28 cellular contexts compared by ENCODE assay signal in genomic region chr9:131874447-131874846, GRCh38.
DNase-seq lines count a peak whose midpoint lies in the region; TF ChIP-seq lines count a peak whose summit lies in the region.
"Had no signal": no experiment of that assay in that cellular context is flagged by ENCODE, and none has a peak within 500 bp of the region (broad histone marks: within the 10 kb centered on the region; RNA-seq: fewer than 3 reads in every experiment).

No MANE protein-coding gene starts in this region.

- H3K9me2 ChIP-seq in OCI-LY7 (ENCODE audit: insufficient read depth, low read length), result no peaks in the 10 kb centered on the region

- H4K91ac ChIP-seq in neuronal stem cell (ENCODE audit: low read depth, low read length, poor library complexity), result no peak overlapping the region

- no peak overlapping the region for H3K4ac ChIP-seq in neuronal stem cell (ENCODE audit: low read length)

- H3K4me3 ChIP-seq in H7 (ENCODE audit: insufficient read depth, low read depth, low read length) (no peak overlapping the region), WERI-Rb-1 (ENCODE audit: low read depth, low read length) (no peak overlapping the region), neuronal stem cell (ENCODE audit: low read length in 2 of 2) (no peak overlapping the region), OCI-LY7 (ENCODE audit: low read depth, low read length, poor library complexity, severe bottlenecking) (no peak overlapping the region)
- H3K4me3 ChIP-seq: A549; BLaER1 treated with 17β-estradiol and CSF1 and Interleukin-3, amounts not matched to agents 10 nM and 100 nM; GM12878; MG63; SJSA1 had no signal

- DNase-seq in H7 (peak; percentile 73), WERI-Rb-1 (peak; percentile 35), iPS-NIHi11 (ENCODE audit: low spot score) (peak; percentile 65), neuronal stem cell (ENCODE audit: low spot score) (peak; percentile 18), Kasumi-1 (lab: John Stamatoyannopoulos, UW) (no peak), NCI-H524 (lab: John Stamatoyannopoulos, UW) (no peak), OCI-LY7 (ENCODE audit: low spot score) (no peak)
- DNase-seq in stimulated activated CD4-positive, alpha-beta T cell treated with anti-CD3 and anti-CD28 coated beads, Interleukin-15, amount 100 ng/mL, for 24 hours, result no peak
- DNase-seq: AML-193; CD4-positive, alpha-beta T cell; GDM1; H9; KBM-7; MG63; NCI-H1105 treated with DMSO at 0.1 percent for 48 hours; NCI-H146; NCI-H1930; NCI-H2107; NCI-H524 treated with DMSO at 0.1 percent for 48 hours; NCI-H774; PC-3; Right ventricle myocardium superior; RPMI8226; T-helper 1 cell had no signal

- H3K27me3 ChIP-seq in H7 (ENCODE audit: control insufficient read depth, insufficient read depth, low read length), result no peaks in the 10 kb centered on the region
- no peaks in the 10 kb centered on the region for H3K27me3 ChIP-seq in WERI-Rb-1 (ENCODE audit: insufficient read depth, low read depth, severe bottlenecking)
- H3K27me3 ChIP-seq in neuronal stem cell (ENCODE audit: control insufficient read depth in 3 of 3, insufficient read depth in 3 of 3, low read depth in 1 of 3, low read length in 3 of 3), result no peaks in the 10 kb centered on the region
- H3K27me3 ChIP-seq: BLaER1 treated with 17β-estradiol and CSF1 and Interleukin-3, amounts not matched to agents 10 nM and 100 nM; MG63; SJSA1 had no signal

- H3K4me1 ChIP-seq in neuronal stem cell (ENCODE audit: control insufficient read depth in 2 of 2, insufficient read depth in 1 of 2, low read depth in 1 of 2, low read length in 2 of 2), result peaks cover 2 to 13% of the 10 kb centered on the region in 2 donors
- H3K4me1 ChIP-seq in OCI-LY7 (ENCODE audit: insufficient read depth, low read length, poor library complexity, severe bottlenecking), result no peaks in the 10 kb centered on the region
- H3K4me1 ChIP-seq: A549, SJSA1 had no signal

- no peak overlapping the region for H3K14ac ChIP-seq in neuronal stem cell (ENCODE audit: low read length)

- CTCF ChIA-PET in OCI-LY7 (lab: Charles Lee; ENCODE audit: unreplicated experiment), result no interaction called here

- H3K79me2 ChIP-seq in OCI-LY7 (ENCODE audit: insufficient read depth, low read depth, low read length), result no peaks in the 10 kb centered on the region

- H2AFZ ChIP-seq in neuronal stem cell (ENCODE audit: low read length), result no peak overlapping the region
- H2AFZ ChIP-seq in OCI-LY7 (ENCODE audit: low read length), result no peak overlapping the region

- intact Hi-C loops in OCI-LY7 (cut with micrococcal nuclease; ENCODE audit: unreplicated experiment), result no loop called here

- no peak overlapping the region for H2BK15ac ChIP-seq in neuronal stem cell (ENCODE audit: low read length)

- peaks cover 2% of the 10 kb centered on the region for H3K79me1 ChIP-seq in neuronal stem cell (ENCODE audit: low read depth, low read length)

- H3K9me3 ChIP-seq in WERI-Rb-1 (ENCODE audit: severe bottlenecking), result no peaks in the 10 kb centered on the region
- H3K9me3 ChIP-seq in neuronal stem cell (replicated peaks in 1 of 2; ENCODE audit: control insufficient read depth in 2 of 2, insufficient read depth in 1 of 2, low read depth in 1 of 2, low read length in 2 of 2), result no peaks in the 10 kb centered on the region
- no peaks in the 10 kb centered on the region for H3K9me3 ChIP-seq in OCI-LY7 (ENCODE audit: low read length)
- H3K9me3 ChIP-seq: A549; BLaER1 treated with 17β-estradiol and CSF1 and Interleukin-3, amounts not matched to agents 10 nM and 100 nM; MG63; SJSA1 had no signal

- TF ChIP-seq CTCF in WERI-Rb-1 (IDR thresholded peaks at IDR 0.05; ENCODE audit: low read depth, low read length) (no peak), OCI-LY7 (conservative IDR thresholded peaks at IDR 0.05; ENCODE audit: low read length) (no peak)

- no peaks in the 10 kb centered on the region for H4K20me1 ChIP-seq in OCI-LY7 (ENCODE audit: insufficient read depth, low read length)

- WGBS in neuronal stem cell (ENCODE audit: extremely low coverage in 2 of 2, insufficient read length in 2 of 2, insufficient replicate concordance in 1 of 2), 2 donors, result no CpG with 5 or more reads among the region's 12 CpGs

- H2BK5ac ChIP-seq in neuronal stem cell (ENCODE audit: low read length), result no peak overlapping the region

- H2BK120ac ChIP-seq in neuronal stem cell (ENCODE audit: low read depth, low read length), result no peak overlapping the region

- no peak overlapping the region for H2AK5ac ChIP-seq in neuronal stem cell (ENCODE audit: low read depth, low read length)

- H4K8ac ChIP-seq in neuronal stem cell (ENCODE audit: low read depth, low read length), result no peak overlapping the region

- no peak overlapping the region for H3K23ac ChIP-seq in neuronal stem cell (ENCODE audit: low read depth, low read length, poor library complexity)

- POLR2A ChIA-PET in OCI-LY7 (lab: Charles Lee), result no interaction called here

- H3K36me3 ChIP-seq in H7 (replicated peaks; ENCODE audit: control insufficient read depth, insufficient read depth, low read length) (no peaks in the 10 kb centered on the region), WERI-Rb-1 (no peaks in the 10 kb centered on the region), neuronal stem cell (replicated peaks in 1 of 2; ENCODE audit: control insufficient read depth in 2 of 2, insufficient read depth in 2 of 2, low read length in 2 of 2) (no peaks in the 10 kb centered on the region), OCI-LY7 (ENCODE audit: insufficient read depth, low read length) (no peaks in the 10 kb centered on the region)
- H3K36me3 ChIP-seq: MG63, SJSA1 had no signal

- no TSS peak for BruUV-seq in OCI-LY7 (replicated peaks; lab: Mats Ljungman, UMichigan)

- H3K27ac ChIP-seq in WERI-Rb-1, result peak overlapping the region; percentile 50
- H3K27ac ChIP-seq in neuronal stem cell (replicated peaks; ENCODE audit: low read length), result no peak overlapping the region
- H3K27ac ChIP-seq in OCI-LY7 (ENCODE audit: low read depth, low read length, poor library complexity, severe bottlenecking), result no peak overlapping the region
- H3K27ac ChIP-seq: A549, SJSA1 had no signal

- no peak overlapping the region for H3K18ac ChIP-seq in neuronal stem cell (ENCODE audit: low read length)

- no peak overlapping the region for H2BK12ac ChIP-seq in neuronal stem cell (ENCODE audit: low read length)

- H3K4me2 ChIP-seq in neuronal stem cell (ENCODE audit: insufficient read depth, low read length, poor library complexity, severe bottlenecking) (no peak overlapping the region), OCI-LY7 (ENCODE audit: low read length) (no peak overlapping the region)
- H3K4me2 ChIP-seq: A549 had no signal

- H3K9ac ChIP-seq in neuronal stem cell (ENCODE audit: low read depth, low read length, poor library complexity), result no peak overlapping the region
- H3K9ac ChIP-seq: BLaER1 treated with 17β-estradiol and CSF1 and Interleukin-3, amounts not matched to agents 10 nM and 100 nM had no signal

Comparison
In these comparisons a context has a peak if more than half of its experiments do, and no peak if none do; other contexts are left out.
1. DNase-seq: peak in H7 (single experiment), WERI-Rb-1 (single experiment), iPS-NIHi11 (single experiment) and neuronal stem cell (single experiment); none in Kasumi-1 (0 of 2), stimulated activated CD4-positive, alpha-beta T cell treated with anti-CD3 and anti-CD28 coated beads, Interleukin-15, amount 100 ng/mL, for 24 hours (single experiment), NCI-H524 (0 of 2) and OCI-LY7 (single experiment).